ENCODE assay signal across 1 cellular context in the genomic region with DNA sequence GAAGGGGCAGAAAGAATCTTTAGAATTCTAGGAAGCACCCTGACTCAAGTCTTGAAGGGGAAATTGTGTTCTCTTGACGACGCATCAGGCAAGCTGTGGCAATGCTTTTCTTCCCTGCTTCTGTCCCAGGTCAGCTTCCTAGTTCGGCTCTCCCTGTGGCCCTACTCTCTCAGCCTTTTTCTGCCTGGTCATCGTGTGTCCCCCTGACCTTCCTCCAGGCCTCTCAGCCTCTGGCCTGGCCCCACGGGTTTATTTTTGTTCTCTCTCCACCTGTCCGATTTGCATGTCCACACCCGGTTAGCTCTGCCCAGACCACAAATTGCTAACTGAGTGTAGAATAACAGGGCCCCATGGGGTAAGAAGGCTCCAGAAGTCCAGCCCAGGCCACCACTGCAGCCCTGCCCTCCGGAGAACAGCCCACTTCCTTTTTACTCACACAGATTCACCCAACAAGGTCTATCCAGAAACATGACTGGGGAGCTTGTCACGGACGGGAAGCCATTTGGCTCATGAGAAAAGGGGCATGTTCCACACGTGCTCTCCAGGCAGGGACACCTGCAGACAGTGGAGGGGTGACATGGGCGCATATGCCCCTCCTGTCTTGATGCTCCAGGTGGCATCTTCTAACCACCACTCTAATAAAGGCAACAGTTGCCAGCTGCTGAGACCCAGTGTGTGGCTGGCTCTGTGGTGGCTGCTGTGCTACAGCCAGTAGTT.
TF ChIP-seq lines count a peak whose summit lies in the region.

No MANE protein-coding gene starts in this region.

TF ChIP-seq in IMR-90, 13 proteins besides CTCF, POLR2A, EP300 and RAD21 (continued from another document):
- TF ChIP-seq RCOR1 (IDR thresholded peaks at IDR 0.05; ENCODE audit: insufficient replicate concordance, low read length) (no peak), CEBPB (IDR thresholded peaks at IDR 0.05; ENCODE audit: low read depth, low read length) (no peak), FOS (IDR thresholded peaks at IDR 0.05; ENCODE audit: low read depth, low read length) (no peak)
- TF ChIP-seq, protein P1, sequence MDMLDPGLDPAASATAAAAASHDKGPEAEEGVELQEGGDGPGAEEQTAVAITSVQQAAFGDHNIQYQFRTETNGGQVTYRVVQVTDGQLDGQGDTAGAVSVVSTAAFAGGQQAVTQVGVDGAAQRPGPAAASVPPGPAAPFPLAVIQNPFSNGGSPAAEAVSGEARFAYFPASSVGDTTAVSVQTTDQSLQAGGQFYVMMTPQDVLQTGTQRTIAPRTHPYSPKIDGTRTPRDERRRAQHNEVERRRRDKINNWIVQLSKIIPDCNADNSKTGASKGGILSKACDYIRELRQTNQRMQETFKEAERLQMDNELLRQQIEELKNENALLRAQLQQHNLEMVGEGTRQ (IDR thresholded peaks at IDR 0.05; ENCODE audit: low read depth, low read length): no peak
